7 cellular contexts compared by ENCODE assay signal in the genomic region with DNA sequence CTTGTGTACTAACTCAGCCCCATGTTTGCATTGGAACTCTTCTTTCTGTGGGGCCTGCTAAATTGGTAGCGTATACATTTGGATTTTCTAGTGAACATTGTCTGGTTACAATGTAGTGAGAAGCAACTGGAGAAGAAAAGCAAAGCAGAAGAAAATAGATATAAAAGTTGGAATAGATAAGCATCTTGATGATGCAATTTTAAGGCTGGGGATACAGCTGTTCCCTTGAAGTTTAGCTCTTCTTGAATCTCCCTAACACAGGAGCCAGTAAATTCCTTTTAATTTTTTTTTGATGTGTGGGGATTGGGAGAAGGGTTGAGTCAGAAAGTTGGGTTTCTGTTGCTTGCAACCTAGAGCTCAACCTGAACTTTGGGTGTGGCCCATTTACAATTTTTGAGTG.
"Had no signal": no experiment of that assay in that cellular context is flagged by ENCODE, and none has a peak within 500 bp of the region (broad histone marks: within the 10 kb centered on the region; RNA-seq: fewer than 3 reads in every experiment).

No MANE protein-coding gene starts in this region.

- ATAC-seq: HepG2 had no signal

- H3K9ac ChIP-seq: KMS-11 had no signal

- DNase-seq: IMR-90, KBM-7, KG1 had no signal

- H3K4me2 ChIP-seq: KMS-11 had no signal

- FAIRE-seq: HepG2, HTR-8/SVneo had no signal

- H3K27ac ChIP-seq: HL-60, KMS-11 had no signal
